Comparison of ENCODE assay signal across 29 cellular contexts in the genomic region with DNA sequence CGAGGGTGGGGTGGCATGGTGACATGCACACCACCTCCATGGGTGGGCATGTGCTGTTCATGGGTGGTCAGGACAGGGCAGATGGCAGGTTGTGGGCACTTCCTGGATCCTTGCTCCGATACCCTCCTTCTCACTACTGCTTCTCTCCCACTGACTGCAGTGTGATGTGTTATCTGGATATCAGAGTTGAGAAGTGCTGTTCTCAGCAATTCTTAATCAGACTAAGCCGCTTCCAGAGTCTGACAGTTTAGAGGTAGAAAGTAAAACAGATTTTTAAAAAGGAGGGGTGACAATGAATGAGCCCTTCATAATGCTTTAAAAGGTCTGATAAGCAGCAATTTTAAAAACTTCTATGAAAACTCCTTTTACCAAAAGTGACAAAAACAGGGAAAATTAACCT. TPM values are rescaled to one million over a fixed set of nuclear protein-coding genes. Genes with fewer than 3 reads are reported as not detected.
"Had no signal": no experiment of that assay in that cellular context is flagged by ENCODE, and none has a peak within 500 bp of the region (broad histone marks: within the 10 kb centered on the region; RNA-seq: fewer than 3 reads in every experiment).

No MANE protein-coding gene starts in this region.

- H3K36me3 ChIP-seq: uterus had no signal

- H2AFZ ChIP-seq: neural progenitor cell, parathyroid adenoma had no signal

- FAIRE-seq: islet of Langerhans, kidney, small intestine had no signal

- H3K9me3 Mint-ChIP-seq: immature natural killer cell; naive B cell; natural killer cell; neural progenitor cell; stimulated activated memory B cell treated with anti-CD40 and anti-IgM and Interleukin-4, amounts not matched to agents 10 μg/mL and 1 μg/mL and 100 μg/mL, for 72 hours; type B pancreatic cell had no signal

- DNase-seq: hypothalamus; immature natural killer cell; kidney; left colon; left ventricle myocardium inferior; mesendoderm; naive B cell; natural killer cell; nephron progenitor cell; occipital lobe; sigmoid colon; small intestine; spleen; stimulated activated CD4-positive, alpha-beta T cell treated with anti-CD3 and anti-CD28 coated beads, Interleukin-4, amount 100 ng/mL, for 24 hours; stimulated activated naive CD4-positive, alpha-beta T cell treated with Interleukin-2 at 50 U/mL for 16 hours; stimulated activated naive CD8-positive, alpha-beta T cell treated with anti-CD3 and anti-CD28 coated beads, Interleukin-15, amount 100 ng/mL, for 72 hours; substantia nigra; uterus had no signal

- H3K79me2 ChIP-seq: parathyroid adenoma had no signal

- H3K27ac ChIP-seq: left ventricle myocardium inferior, neural progenitor cell, neutrophil, parathyroid adenoma, right atrium auricular region, sigmoid colon, spleen, tibial nerve, uterus had no signal

- H3K4me3 Mint-ChIP-seq: immature natural killer cell; mesothelial cell of epicardium; natural killer cell; nephron progenitor cell; neural progenitor cell; stimulated activated memory B cell treated with anti-CD40 and anti-IgM and Interleukin-4, amounts not matched to agents 10 μg/mL and 1 μg/mL and 100 μg/mL, for 72 hours; stimulated activated naive CD8-positive, alpha-beta T cell treated with anti-CD3 and anti-CD28 coated beads, Interleukin-15, amount 100 ng/mL, for 72 hours; type B pancreatic cell had no signal

- H3K4me1 ChIP-seq: left ventricle myocardium inferior, parathyroid adenoma, right atrium auricular region, sigmoid colon, spleen, tibial nerve, uterus had no signal

- H3K27me3 Mint-ChIP-seq: naive B cell; stimulated activated memory B cell treated with anti-CD40 and anti-IgM and Interleukin-4, amounts not matched to agents 10 μg/mL and 1 μg/mL and 100 μg/mL, for 72 hours; stimulated activated naive CD8-positive, alpha-beta T cell treated with anti-CD3 and anti-CD28 coated beads, Interleukin-15, amount 100 ng/mL, for 72 hours; type B pancreatic cell had no signal

- H3K9ac ChIP-seq: neural progenitor cell, parathyroid adenoma had no signal

- H3K9me3 ChIP-seq: left ventricle myocardium inferior, neutrophil, right atrium auricular region, sigmoid colon, spleen, tibial nerve, uterus had no signal

- H3K4me1 Mint-ChIP-seq: immature natural killer cell; mesothelial cell of epicardium; naive B cell; natural killer cell; nephron progenitor cell; stimulated activated memory B cell treated with anti-CD40 and anti-IgM and Interleukin-4, amounts not matched to agents 10 μg/mL and 1 μg/mL and 100 μg/mL, for 72 hours had no signal

- H3K27ac Mint-ChIP-seq: immature natural killer cell; mesothelial cell of epicardium; nephron progenitor cell; neural progenitor cell; stimulated activated memory B cell treated with anti-CD40 and anti-IgM and Interleukin-4, amounts not matched to agents 10 μg/mL and 1 μg/mL and 100 μg/mL, for 72 hours; type B pancreatic cell had no signal

- ATAC-seq: left colon; natural killer cell; stimulated activated memory B cell treated with anti-CD40 and anti-IgM and Interleukin-4, amounts not matched to agents 10 μg/mL and 1 μg/mL and 100 μg/mL, for 72 hours; stimulated activated naive CD8-positive, alpha-beta T cell treated with anti-CD3 and anti-CD28 coated beads, Interleukin-15, amount 100 ng/mL, for 72 hours had no signal

- H3K4me2 ChIP-seq: neural progenitor cell had no signal

- H3K27me3 ChIP-seq: neural progenitor cell, neutrophil, right atrium auricular region, sigmoid colon, spleen, tibial nerve, uterus had no signal

- H3K4me3 ChIP-seq: left ventricle myocardium inferior, lung, neural progenitor cell, right atrium auricular region, sigmoid colon, spleen, tibial nerve, uterus had no signal

RNA-seq across cellular contexts. Expression of a gene that starts 33.9 kb away (rescaled TPM):
- total RNA-seq: mesothelial cell of epicardium, natural killer cell, occipital lobe, temporal lobe had no signal
